In the genomic region with DNA sequence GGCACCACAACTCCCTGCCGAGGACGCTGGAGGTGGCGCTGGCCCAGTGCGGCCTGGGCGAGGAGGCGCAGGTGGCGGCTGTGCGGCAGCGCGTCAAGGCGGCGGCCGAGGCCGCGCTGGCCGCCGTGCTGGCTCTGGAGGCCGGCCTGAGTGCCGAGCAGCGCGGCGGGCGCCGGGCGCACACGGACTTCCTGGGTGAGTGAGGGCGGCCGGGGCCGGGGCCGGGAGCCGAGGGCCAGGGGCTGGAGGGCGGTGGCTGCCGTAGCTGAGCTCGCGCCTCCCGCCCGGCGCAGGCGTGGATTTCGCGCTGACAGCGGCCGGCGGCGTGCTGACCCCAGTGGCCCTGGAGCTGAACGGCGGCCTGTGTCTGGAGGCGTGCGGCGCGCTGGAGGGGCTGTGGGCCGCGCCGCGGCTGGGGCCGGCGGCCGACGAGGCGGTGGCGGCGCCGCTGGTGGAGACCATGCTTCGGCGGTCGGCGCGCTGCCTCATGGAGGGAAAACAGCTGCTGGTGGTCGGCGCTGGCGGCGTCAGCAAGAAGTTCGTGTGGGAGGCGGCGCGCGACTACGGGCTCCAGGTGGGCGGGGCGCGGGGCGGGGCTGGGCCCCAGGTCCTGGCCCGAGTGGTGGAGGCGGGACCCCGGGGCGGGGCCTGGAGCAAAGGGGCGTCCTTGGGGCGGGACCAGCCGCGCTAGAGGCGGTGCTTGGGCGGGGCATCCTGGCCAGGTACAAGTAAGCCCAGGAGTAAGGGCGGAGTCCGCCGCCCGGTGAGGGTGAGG, we compare ENCODE assay signal across 1 cellular context.
TF ChIP-seq lines count a peak whose summit lies in the region.

No MANE protein-coding gene starts in this region.

TF ChIP-seq in K562, 482 proteins besides CTCF, POLR2A, EP300 and RAD21 (continues in another document):
- TF ChIP-seq ZNF644 (tag; IDR thresholded peaks at IDR 0.05; ENCODE audit: low read depth), result no peak
- no peak for TF ChIP-seq ZNF347 (CRISPR knock-in tag; IDR thresholded peaks at IDR 0.05; ENCODE audit: low read depth)
- no peak for TF ChIP-seq RBM14 (IDR thresholded peaks at IDR 0.05; ENCODE audit: borderline replicate concordance, insufficient read depth, low read depth, low read length)
- peak; percentile 70 for TF ChIP-seq ZFX (CRISPR knock-in tag; IDR thresholded peaks at IDR 0.05)
- TF ChIP-seq DACH1 (IDR thresholded peaks at IDR 0.05; ENCODE audit: partially characterized antibody), result no peak
- no peak for TF ChIP-seq ADNP (tag; IDR thresholded peaks at IDR 0.05)
- TF ChIP-seq CREM (IDR thresholded peaks at IDR 0.05; ENCODE audit: low read depth), result peak; percentile 88
- no peak for TF ChIP-seq CHD4 (IDR thresholded peaks at IDR 0.05; ENCODE audit: insufficient read depth, insufficient replicate concordance, low read depth, low read length, poor library complexity, severe bottlenecking)
- TF ChIP-seq SRSF3 (IDR thresholded peaks at IDR 0.05; ENCODE audit: insufficient read depth, low read length), result no peak
- TF ChIP-seq RBBP5 (IDR thresholded peaks at IDR 0.05; ENCODE audit: borderline replicate concordance, insufficient read depth, low read length, poor library complexity, severe bottlenecking), result peak; percentile 77
- peak; percentile 32 for TF ChIP-seq MEIS2 (IDR thresholded peaks at IDR 0.05; ENCODE audit: partially characterized antibody)
- TF ChIP-seq CEBPB (tag; IDR thresholded peaks at IDR 0.05), result no peak
- peak; percentile 20; the same call in 1 of the 2 replicates for TF ChIP-seq E2F3 (CRISPR knock-in tag; IDR thresholded peaks at IDR 0.05)
- no peak for TF ChIP-seq RBM15 (IDR thresholded peaks at IDR 0.05; ENCODE audit: insufficient read depth, low read length)
- TF ChIP-seq, protein P1, sequence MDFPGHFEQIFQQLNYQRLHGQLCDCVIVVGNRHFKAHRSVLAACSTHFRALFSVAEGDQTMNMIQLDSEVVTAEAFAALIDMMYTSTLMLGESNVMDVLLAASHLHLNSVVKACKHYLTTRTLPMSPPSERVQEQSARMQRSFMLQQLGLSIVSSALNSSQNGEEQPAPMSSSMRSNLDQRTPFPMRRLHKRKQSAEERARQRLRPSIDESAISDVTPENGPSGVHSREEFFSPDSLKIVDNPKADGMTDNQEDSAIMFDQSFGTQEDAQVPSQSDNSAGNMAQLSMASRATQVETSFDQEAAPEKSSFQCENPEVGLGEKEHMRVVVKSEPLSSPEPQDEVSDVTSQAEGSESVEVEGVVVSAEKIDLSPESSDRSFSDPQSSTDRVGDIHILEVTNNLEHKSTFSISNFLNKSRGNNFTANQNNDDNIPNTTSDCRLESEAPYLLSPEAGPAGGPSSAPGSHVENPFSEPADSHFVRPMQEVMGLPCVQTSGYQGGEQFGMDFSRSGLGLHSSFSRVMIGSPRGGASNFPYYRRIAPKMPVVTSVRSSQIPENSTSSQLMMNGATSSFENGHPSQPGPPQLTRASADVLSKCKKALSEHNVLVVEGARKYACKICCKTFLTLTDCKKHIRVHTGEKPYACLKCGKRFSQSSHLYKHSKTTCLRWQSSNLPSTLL (IDR thresholded peaks at IDR 0.05), result no peak
- TF ChIP-seq DEAF1 (CRISPR knock-in tag; IDR thresholded peaks at IDR 0.05), result no peak
- no peak for TF ChIP-seq SIRT6 (IDR thresholded peaks at IDR 0.05; ENCODE audit: low read depth, low read length)
- TF ChIP-seq KLF1 (tag; IDR thresholded peaks at IDR 0.05), result no peak; the same call in 1 of the 2 replicates
- TF ChIP-seq SUPT5H (IDR thresholded peaks at IDR 0.05), result no peak
- TF ChIP-seq CHD1 (IDR thresholded peaks at IDR 0.05; ENCODE audit: low read length), result peak; percentile 61
- TF ChIP-seq, protein P2, sequence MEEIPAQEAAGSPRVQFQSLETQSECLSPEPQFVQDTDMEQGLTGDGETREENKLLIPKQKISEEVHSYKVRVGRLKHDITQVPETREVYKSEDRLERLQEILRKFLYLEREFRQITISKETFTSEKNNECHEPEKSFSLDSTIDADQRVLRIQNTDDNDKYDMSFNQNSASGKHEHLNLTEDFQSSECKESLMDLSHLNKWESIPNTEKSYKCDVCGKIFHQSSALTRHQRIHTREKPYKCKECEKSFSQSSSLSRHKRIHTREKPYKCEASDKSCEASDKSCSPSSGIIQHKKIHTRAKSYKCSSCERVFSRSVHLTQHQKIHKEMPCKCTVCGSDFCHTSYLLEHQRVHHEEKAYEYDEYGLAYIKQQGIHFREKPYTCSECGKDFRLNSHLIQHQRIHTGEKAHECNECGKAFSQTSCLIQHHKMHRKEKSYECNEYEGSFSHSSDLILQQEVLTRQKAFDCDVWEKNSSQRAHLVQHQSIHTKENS (CRISPR knock-in tag; IDR thresholded peaks at IDR 0.05), result no peak
- TF ChIP-seq SMC3 (conservative IDR thresholded peaks at IDR 0.05; ENCODE audit: insufficient read depth, low read depth, low read length), result no peak
- TF ChIP-seq RB1 (IDR thresholded peaks at IDR 0.05; ENCODE audit: low read depth), result peak; percentile 80; the same call in 1 of the 2 replicates
- TF ChIP-seq TFAP4 (CRISPR knock-in tag; IDR thresholded peaks at IDR 0.05; ENCODE audit: borderline replicate concordance), result peak; percentile 92
- TF ChIP-seq ZNF3 (CRISPR knock-in tag; IDR thresholded peaks at IDR 0.05), result no peak
- no peak for TF ChIP-seq SIX5 (IDR thresholded peaks at IDR 0.05; ENCODE audit: borderline replicate concordance in 1 of 2, insufficient read depth in 1 of 2, low read depth in 1 of 2, low read length in 2 of 2)
- TF ChIP-seq ZNF140 (CRISPR knock-in tag; IDR thresholded peaks at IDR 0.05), result no peak
- no peak for TF ChIP-seq SRSF9 (IDR thresholded peaks at IDR 0.05; ENCODE audit: borderline replicate concordance, low read depth, low read length)
- no peak for TF ChIP-seq BRF1 (IDR thresholded peaks at IDR 0.05; ENCODE audit: borderline replicate concordance, extremely low read depth, insufficient read length)
- no peak for TF ChIP-seq GABPB2 (CRISPR knock-in tag; conservative IDR thresholded peaks at IDR 0.05)
- no peak for TF ChIP-seq PBX2 (CRISPR knock-in tag; IDR thresholded peaks at IDR 0.05; ENCODE audit: low read depth)
- TF ChIP-seq PBX2 (tag; conservative IDR thresholded peaks at IDR 0.05; ENCODE audit: low read depth), result no peak
- TF ChIP-seq ZNF511 (CRISPR knock-in tag; IDR thresholded peaks at IDR 0.05), result no peak
- TF ChIP-seq NKRF (IDR thresholded peaks at IDR 0.05; ENCODE audit: borderline replicate concordance), result no peak
- TF ChIP-seq ZNF124 (CRISPR knock-in tag; IDR thresholded peaks at IDR 0.05), result no peak
- no peak for TF ChIP-seq ZNF239 (CRISPR knock-in tag; IDR thresholded peaks at IDR 0.05)
- no peak for TF ChIP-seq TOE1 (IDR thresholded peaks at IDR 0.05; ENCODE audit: borderline replicate concordance)
- no peak for TF ChIP-seq TOE1 (CRISPR knock-in tag; IDR thresholded peaks at IDR 0.05; ENCODE audit: borderline replicate concordance, low read depth)
- TF ChIP-seq ZNF384 (IDR thresholded peaks at IDR 0.05; ENCODE audit: low read depth, low read length), result no peak
- TF ChIP-seq, protein P3, sequence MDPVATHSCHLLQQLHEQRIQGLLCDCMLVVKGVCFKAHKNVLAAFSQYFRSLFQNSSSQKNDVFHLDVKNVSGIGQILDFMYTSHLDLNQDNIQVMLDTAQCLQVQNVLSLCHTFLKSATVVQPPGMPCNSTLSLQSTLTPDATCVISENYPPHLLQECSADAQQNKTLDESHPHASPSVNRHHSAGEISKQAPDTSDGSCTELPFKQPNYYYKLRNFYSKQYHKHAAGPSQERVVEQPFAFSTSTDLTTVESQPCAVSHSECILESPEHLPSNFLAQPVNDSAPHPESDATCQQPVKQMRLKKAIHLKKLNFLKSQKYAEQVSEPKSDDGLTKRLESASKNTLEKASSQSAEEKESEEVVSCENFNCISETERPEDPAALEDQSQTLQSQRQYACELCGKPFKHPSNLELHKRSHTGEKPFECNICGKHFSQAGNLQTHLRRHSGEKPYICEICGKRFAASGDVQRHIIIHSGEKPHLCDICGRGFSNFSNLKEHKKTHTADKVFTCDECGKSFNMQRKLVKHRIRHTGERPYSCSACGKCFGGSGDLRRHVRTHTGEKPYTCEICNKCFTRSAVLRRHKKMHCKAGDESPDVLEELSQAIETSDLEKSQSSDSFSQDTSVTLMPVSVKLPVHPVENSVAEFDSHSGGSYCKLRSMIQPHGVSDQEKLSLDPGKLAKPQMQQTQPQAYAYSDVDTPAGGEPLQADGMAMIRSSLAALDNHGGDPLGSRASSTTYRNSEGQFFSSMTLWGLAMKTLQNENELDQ (CRISPR knock-in tag; IDR thresholded peaks at IDR 0.05; ENCODE audit: borderline replicate concordance), result no peak
- TF ChIP-seq, protein P4, sequence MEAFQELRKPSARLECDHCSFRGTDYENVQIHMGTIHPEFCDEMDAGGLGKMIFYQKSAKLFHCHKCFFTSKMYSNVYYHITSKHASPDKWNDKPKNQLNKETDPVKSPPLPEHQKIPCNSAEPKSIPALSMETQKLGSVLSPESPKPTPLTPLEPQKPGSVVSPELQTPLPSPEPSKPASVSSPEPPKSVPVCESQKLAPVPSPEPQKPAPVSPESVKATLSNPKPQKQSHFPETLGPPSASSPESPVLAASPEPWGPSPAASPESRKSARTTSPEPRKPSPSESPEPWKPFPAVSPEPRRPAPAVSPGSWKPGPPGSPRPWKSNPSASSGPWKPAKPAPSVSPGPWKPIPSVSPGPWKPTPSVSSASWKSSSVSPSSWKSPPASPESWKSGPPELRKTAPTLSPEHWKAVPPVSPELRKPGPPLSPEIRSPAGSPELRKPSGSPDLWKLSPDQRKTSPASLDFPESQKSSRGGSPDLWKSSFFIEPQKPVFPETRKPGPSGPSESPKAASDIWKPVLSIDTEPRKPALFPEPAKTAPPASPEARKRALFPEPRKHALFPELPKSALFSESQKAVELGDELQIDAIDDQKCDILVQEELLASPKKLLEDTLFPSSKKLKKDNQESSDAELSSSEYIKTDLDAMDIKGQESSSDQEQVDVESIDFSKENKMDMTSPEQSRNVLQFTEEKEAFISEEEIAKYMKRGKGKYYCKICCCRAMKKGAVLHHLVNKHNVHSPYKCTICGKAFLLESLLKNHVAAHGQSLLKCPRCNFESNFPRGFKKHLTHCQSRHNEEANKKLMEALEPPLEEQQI (IDR thresholded peaks at IDR 0.05), result no peak
- no peak for TF ChIP-seq RBM34 (IDR thresholded peaks at IDR 0.05; ENCODE audit: borderline replicate concordance, insufficient read depth, low read length)
